ENCODE assay signal across 8 cellular contexts in the genomic region with DNA sequence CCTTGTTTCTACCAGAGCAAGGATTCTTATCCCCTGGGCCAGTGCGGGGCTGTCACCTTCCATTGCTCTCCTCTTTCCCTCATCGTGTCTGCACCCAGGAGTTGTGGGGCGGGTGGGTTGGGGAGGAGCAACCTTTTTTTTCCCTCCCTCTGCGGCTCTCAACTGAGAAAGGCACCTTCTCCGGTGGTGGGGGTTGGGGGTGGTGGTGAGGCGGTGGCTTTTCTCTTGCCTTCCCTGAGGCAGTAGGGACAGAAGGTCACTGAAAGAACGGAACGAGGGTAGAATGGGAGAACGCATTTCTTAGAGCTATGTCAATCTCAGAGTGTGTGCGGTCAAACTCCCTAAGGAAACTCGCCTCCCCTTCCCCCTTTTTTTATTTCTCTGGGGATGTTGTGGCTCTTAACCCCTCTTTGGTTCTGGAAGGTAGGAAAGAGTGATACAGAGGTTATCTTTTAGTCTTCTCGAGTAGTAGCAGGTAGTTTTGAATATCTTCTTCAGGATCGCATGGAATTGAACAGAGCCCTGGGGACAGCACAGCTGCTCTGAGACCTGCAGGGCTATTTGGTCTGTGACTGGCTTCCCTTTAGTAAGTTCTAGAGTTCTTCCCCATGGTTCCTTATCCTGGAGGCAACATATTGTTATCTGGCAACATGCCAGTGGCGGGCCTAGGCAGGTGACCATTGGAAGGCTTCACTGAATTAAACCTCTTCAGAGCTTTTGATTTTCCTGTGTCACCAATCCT. TPM values are rescaled to one million over a fixed set of nuclear protein-coding genes. Genes with fewer than 3 reads are reported as not detected.
DNase-seq lines count a peak whose midpoint lies in the region; ATAC-seq, FAIRE-seq and TF ChIP-seq lines count a peak whose summit lies in the region.

No MANE protein-coding gene starts in this region.

- FAIRE-seq in GM12892 (lab: Jason Lieb, UNC), result peak; percentile 30

- no peaks in the 10 kb centered on the region for H3K27me3 Mint-ChIP-seq in endodermal cell (ENCODE audit: insufficient read depth)

- H3K4me1 Mint-ChIP-seq in endodermal cell, result peaks cover 41% of the 10 kb centered on the region

- H3K9me3 Mint-ChIP-seq in endodermal cell, result no peaks in the 10 kb centered on the region

- H3K4me1 ChIP-seq in endodermal cell (ENCODE audit: control insufficient read depth, insufficient read depth, low read length) (peaks cover 5% of the 10 kb centered on the region), mucosa of stomach (ENCODE audit: control insufficient read depth, insufficient read depth, low read length) (peaks cover 22% of the 10 kb centered on the region)

- H3K27ac Mint-ChIP-seq in endodermal cell, result peak overlapping the region; percentile 97

- H3K9ac ChIP-seq in endodermal cell (ENCODE audit: extremely low read depth, low read length, poor library complexity, severe bottlenecking), result peak overlapping the region; percentile 95
- H3K9ac ChIP-seq in mucosa of stomach (ENCODE audit: low read length), result peak overlapping the region; percentile 100

- WGBS in endodermal cell (ENCODE audit: insufficient coverage in 1 of 2, insufficient read length in 1 of 2), 2 experiments, result 3 to 16% methylated on average over 3 to 8 of the region's 14 CpGs

- peak overlapping the region; percentile 98 for H3K4me3 Mint-ChIP-seq in endodermal cell

- TF ChIP-seq POLR2A in GM12892 (IDR thresholded peaks at IDR 0.05; ENCODE audit: low read depth, low read length), result no peak

- peak overlapping the region; percentile 97 for H3K27ac ChIP-seq in 22Rv1
- H3K27ac ChIP-seq in endodermal cell (ENCODE audit: low read depth, low read length), result no peak overlapping the region

- peaks cover 3% of the 10 kb centered on the region for H3K36me3 Mint-ChIP-seq in endodermal cell (ENCODE audit: low read depth)

- DNase-seq in GM12892 (ENCODE audit: insufficient read length), result peak; percentile 20
- peak; percentile 23 for DNase-seq in NCI-H748 treated with DMSO at 0.1 percent for 48 hours (lab: John Stamatoyannopoulos, UW)
- peak; percentile 37 for DNase-seq in activated CD8-positive, alpha-beta memory T cell treated with anti-CD3 and anti-CD28 coated beads, Interleukin-2, amount 50 U/mL, for 4 hours
- DNase-seq in endodermal cell, result peak; percentile 80
- DNase-seq in stimulated activated naive CD4-positive, alpha-beta T cell (lab: John Stamatoyannopoulos, UW), result peak; percentile 17 to 48 (median 26)

- peaks cover 9% of the 10 kb centered on the region for H3K36me3 ChIP-seq in endodermal cell (ENCODE audit: control insufficient read depth, insufficient read depth, low read length)
- no peaks in the 10 kb centered on the region for H3K36me3 ChIP-seq in mucosa of stomach (ENCODE audit: control insufficient read depth, insufficient read depth, low read length)

- H3K9me3 ChIP-seq in endodermal cell (ENCODE audit: control insufficient read depth, low read length) (no peaks in the 10 kb centered on the region), mucosa of stomach (ENCODE audit: control insufficient read depth, low read length) (no peaks in the 10 kb centered on the region)

- no peak for TF ChIP-seq CTCF in 22Rv1 (IDR thresholded peaks at IDR 0.05)
- TF ChIP-seq CTCF in endodermal cell (conservative IDR thresholded peaks at IDR 0.05), result no peak

- H3K27me3 ChIP-seq in endodermal cell (ENCODE audit: control insufficient read depth, insufficient read depth, low read length, poor library complexity, severe bottlenecking) (no peaks in the 10 kb centered on the region), mucosa of stomach (ENCODE audit: control insufficient read depth, insufficient read depth, low read length) (no peaks in the 10 kb centered on the region)

- H3K4me3 ChIP-seq in endodermal cell (ENCODE audit: low read length), result peak overlapping the region; percentile 93
- H3K4me3 ChIP-seq in mucosa of stomach (ENCODE audit: low read length), result peak overlapping the region; percentile 95

- no peak for ATAC-seq in HG02938 (IDR thresholded peaks at IDR 0.05; ENCODE audit: unreplicated experiment)

RNA-seq across cellular contexts. Expression of a gene that starts 1.0 kb away (rescaled TPM):
- polyA plus RNA-seq in GM12892 (2012; ENCODE audit: missing spikeins), result 78.8 TPM
- 100 to 1,000 TPM; 342 to 393 TPM for total RNA-seq in endodermal cell
- polyA plus RNA-seq in endodermal cell (2013, experiment 1 of 2), result 181 TPM
- 173 TPM for polyA plus RNA-seq in endodermal cell (2013, experiment 2 of 2)

RNA-seq across cellular contexts. Expression of a gene that starts 55.3 kb away (rescaled TPM):
- 12.8 TPM for polyA plus RNA-seq in GM12892 (2012; ENCODE audit: missing spikeins)
- 10 to 100 TPM; 32.7 to 36.2 TPM for total RNA-seq in endodermal cell
- polyA plus RNA-seq in endodermal cell (2013, experiment 1 of 2), result 62.4 TPM
- polyA plus RNA-seq in endodermal cell (2013, experiment 2 of 2), result 62.7 TPM

Comparison
In these comparisons a context has a peak if more than half of its experiments do, and no peak if none do; other contexts are left out.
1. DNase-seq: peak in every context shown above with its lines; median percentile 80 in endodermal cell; 37 in activated CD8-positive, alpha-beta memory T cell treated with anti-CD3 and anti-CD28 coated beads, Interleukin-2, amount 50 U/mL, for 4 hours; 26 in stimulated activated naive CD4-positive, alpha-beta T cell; 23 in NCI-H748 treated with DMSO at 0.1 percent for 48 hours; 20 in GM12892.